8 cellular contexts compared by ENCODE assay signal in the genomic region with DNA sequence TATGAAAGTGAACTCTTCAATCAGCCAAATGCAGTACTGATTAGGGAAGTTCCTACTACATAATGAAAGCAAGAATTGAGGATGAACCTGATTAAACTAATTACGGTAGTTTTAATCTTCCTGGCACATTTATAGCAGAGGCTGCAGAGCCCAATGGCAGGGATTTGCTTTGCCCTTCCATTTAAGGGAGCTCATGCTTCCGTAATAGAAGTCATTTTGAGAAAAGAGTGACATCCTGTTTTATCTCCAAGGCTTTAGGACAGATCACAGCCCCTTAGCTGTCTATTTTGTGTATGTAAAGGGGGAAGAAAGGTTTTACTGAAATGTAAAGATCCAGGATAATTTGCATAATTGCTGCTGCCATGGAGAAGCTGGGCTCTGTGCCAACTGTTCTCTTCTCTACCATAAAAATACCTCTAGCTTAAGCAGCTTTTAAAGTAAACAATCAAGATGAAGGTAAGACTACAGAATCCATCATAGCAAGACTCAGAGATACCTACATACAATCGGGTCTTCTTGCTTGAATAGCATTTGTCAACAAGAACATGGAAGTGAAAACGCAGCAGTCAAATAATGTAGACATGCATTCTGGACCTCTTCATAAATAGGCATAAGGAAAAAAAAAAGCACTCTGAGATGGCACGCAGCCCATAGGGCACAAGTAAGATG.
DNase-seq lines count a peak whose midpoint lies in the region; ATAC-seq and TF ChIP-seq lines count a peak whose summit lies in the region.

No MANE protein-coding gene starts in this region.

- no peak overlapping the region for H3K27ac ChIP-seq in CD4-positive, alpha-beta T cell (ENCODE audit: low read depth, low read length)
- peak overlapping the region; percentile 37 for H3K27ac ChIP-seq in GM23248

- 77 to 84% methylated on average over 5 of the region's 5 CpGs for WGBS in GM23248 (ENCODE audit: low coverage in 1 of 2, low lambda C conversion rate in 2 of 2, missing lambda C conversion rate in 2 of 2), 2 experiments

- no peaks in the 10 kb centered on the region for H3K36me3 ChIP-seq in GM23248 (ENCODE audit: low read depth)

- H2AFZ ChIP-seq in GM23248 = no peak overlapping the region

- H3K36me3 Mint-ChIP-seq in CD4-positive, alpha-beta T cell (ENCODE audit: low read depth) = peaks cover 24% of the 10 kb centered on the region
- H3K36me3 Mint-ChIP-seq in progenitor cell of endocrine pancreas (ENCODE audit: insufficient read depth) = peaks cover 3% of the 10 kb centered on the region

- H3K9me3 Mint-ChIP-seq in CD4-positive, alpha-beta T cell = no peaks in the 10 kb centered on the region
- no peaks in the 10 kb centered on the region for H3K9me3 Mint-ChIP-seq in progenitor cell of endocrine pancreas (ENCODE audit: low read depth)

- peaks cover 100% of the 10 kb centered on the region for H3K79me2 ChIP-seq in GM23248 (ENCODE audit: insufficient read depth)

- H3K27ac Mint-ChIP-seq in CD4-positive, alpha-beta T cell = peak overlapping the region; percentile 48
- peak overlapping the region; percentile 9 for H3K27ac Mint-ChIP-seq in progenitor cell of endocrine pancreas

- CTCF ChIA-PET in CD4-positive, alpha-beta T cell (lab: Charles Lee) = no interaction called here

- H3K4me3 ChIP-seq in GM23248 (no peak overlapping the region), choroid plexus epithelial cell (ENCODE audit: low read depth, low read length) (no peak overlapping the region)

- H3K4me1 ChIP-seq in GM23248 (ENCODE audit: insufficient read depth) = peaks cover 8% of the 10 kb centered on the region

- no peaks in the 10 kb centered on the region for H3K9me2 ChIP-seq in GM23248 (ENCODE audit: insufficient read depth)

- in situ Hi-C loops in GM23248 (cut with MboI) = no loop called here

- intact Hi-C loops in CD4-positive, alpha-beta T cell (cut with DNase I, micrococcal nuclease) = loop anchor here in 1 of 2 experiments (10.0 kb wide), 2 partner anchors 55 to 245 kb away; a partner anchor contains a TSS

- peak overlapping the region; percentile 1 for H3K4me2 ChIP-seq in GM23248 (ENCODE audit: unreplicated experiment)

- peak overlapping the region; percentile 8 for H3K4me3 Mint-ChIP-seq in CD4-positive, alpha-beta T cell
- no peak overlapping the region for H3K4me3 Mint-ChIP-seq in progenitor cell of endocrine pancreas (ENCODE audit: low read depth)

- TF ChIP-seq CTCF in CD4-positive, alpha-beta T cell (IDR thresholded peaks at IDR 0.05) = no peak
- TF ChIP-seq CTCF in choroid plexus epithelial cell (conservative IDR thresholded peaks at IDR 0.05; ENCODE audit: low read depth, low read length) (no peak), progenitor cell of endocrine pancreas (IDR thresholded peaks at IDR 0.05; ENCODE audit: unreplicated experiment) (no peak)

- no peaks in the 10 kb centered on the region for H3K27me3 ChIP-seq in CD4-positive, alpha-beta T cell (ENCODE audit: control insufficient read depth, insufficient read depth, low read length)
- no peaks in the 10 kb centered on the region for H3K27me3 ChIP-seq in GM23248 (replicated peaks; ENCODE audit: insufficient read depth)

- POLR2A ChIA-PET in CD4-positive, alpha-beta T cell (lab: Charles Lee) = interaction anchor here (0.7 to 1.4 kb wide), 2 partner anchors 14 to 250 kb away, joined by 3 to 4 read pairs; no protein-coding TSS in a partner anchor

- no peak overlapping the region for H3K9ac ChIP-seq in GM23248

- H3F3A ChIP-seq in GM23248 (ENCODE audit: insufficient read depth) = peaks cover 19% of the 10 kb centered on the region

- H4K20me1 ChIP-seq in GM23248 (ENCODE audit: insufficient read depth) = peaks cover 11% of the 10 kb centered on the region

- no peaks in the 10 kb centered on the region for H3K9me3 ChIP-seq in CD4-positive, alpha-beta T cell (ENCODE audit: control insufficient read depth, low read length)
- H3K9me3 ChIP-seq in GM23248 (ENCODE audit: low read depth) = no peaks in the 10 kb centered on the region

- no peaks in the 10 kb centered on the region for H3K27me3 Mint-ChIP-seq in CD4-positive, alpha-beta T cell
- H3K27me3 Mint-ChIP-seq in progenitor cell of endocrine pancreas = no peaks in the 10 kb centered on the region

- no peak for DNase-seq in CD4-positive, alpha-beta T cell
- peak; percentile 9 for DNase-seq in GM23248
- peak; percentile 98 for DNase-seq in NCI-H345 treated with DMSO at 0.1 percent for 48 hours (lab: John Stamatoyannopoulos, UW; ENCODE audit: unreplicated experiment)
- DNase-seq in choroid plexus epithelial cell (ENCODE audit: low read depth) = peak; percentile 33
- no peak for DNase-seq in progenitor cell of endocrine pancreas (ENCODE audit: low spot score, unreplicated experiment)
- DNase-seq in activated CD8-positive, alpha-beta memory T cell treated with anti-CD3 and anti-CD28 coated beads, Interleukin-2, amount 50 U/mL, for 4 hours = no peak
- DNase-seq in activated T-cell treated with anti-CD3 and anti-CD28 coated beads, Interleukin-2, amount 50 U/mL, for 1 hour = no peak

- peak; percentile 29 for ATAC-seq in CD4-positive, alpha-beta T cell (ENCODE audit: poor library complexity)
- ATAC-seq in GM18502 (IDR thresholded peaks at IDR 0.05; ENCODE audit: poor library complexity, unreplicated experiment) = no peak

- peaks cover 41% of the 10 kb centered on the region for H3K4me1 Mint-ChIP-seq in CD4-positive, alpha-beta T cell (ENCODE audit: low read depth)
- H3K4me1 Mint-ChIP-seq in progenitor cell of endocrine pancreas (ENCODE audit: low read depth) = peaks cover 2% of the 10 kb centered on the region

Comparison
In these comparisons a context has a peak if more than half of its experiments do, and no peak if none do; other contexts are left out.
1. DNase-seq: peak in GM23248 (single experiment), NCI-H345 treated with DMSO at 0.1 percent for 48 hours (single experiment) and choroid plexus epithelial cell (single experiment); none in CD4-positive, alpha-beta T cell (0 of 10), progenitor cell of endocrine pancreas (single experiment), activated CD8-positive, alpha-beta memory T cell treated with anti-CD3 and anti-CD28 coated beads, Interleukin-2, amount 50 U/mL, for 4 hours (single experiment) and activated T-cell treated with anti-CD3 and anti-CD28 coated beads, Interleukin-2, amount 50 U/mL, for 1 hour (single experiment).